In the genomic region with DNA sequence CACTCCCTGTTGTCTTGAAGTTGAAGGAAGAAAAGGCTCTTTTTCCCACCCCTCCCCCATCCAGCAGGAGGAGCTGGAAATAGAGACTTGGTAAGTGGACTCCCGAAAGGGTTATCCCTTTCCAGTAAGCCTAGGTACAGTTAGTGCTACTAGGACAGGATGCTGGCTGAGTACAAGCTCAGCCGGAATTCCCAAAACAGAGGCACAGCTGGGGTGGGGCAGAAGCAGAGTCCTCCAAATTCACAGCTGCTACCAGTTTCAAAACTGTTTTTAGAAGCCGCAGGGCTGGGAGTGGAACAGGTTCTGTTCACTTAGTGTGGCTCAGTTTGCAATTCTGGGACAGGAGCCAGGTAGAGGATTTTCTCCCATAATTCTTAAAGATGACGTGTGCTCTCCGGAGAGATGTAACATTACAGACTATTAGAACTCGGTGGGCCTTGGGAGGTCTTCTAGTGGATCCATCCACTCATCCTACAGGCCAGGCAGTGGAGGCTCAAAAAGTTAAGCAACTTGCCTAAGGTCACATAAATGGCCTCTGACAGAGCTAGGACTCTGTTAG, we compare ENCODE assay signal across 9 cellular contexts. TPM values are rescaled to one million over a fixed set of nuclear protein-coding genes. Genes with fewer than 3 reads are reported as not detected.
DNase-seq lines count a peak whose midpoint lies in the region; ATAC-seq and TF ChIP-seq lines count a peak whose summit lies in the region.
"Had no signal": no experiment of that assay in that cellular context is flagged by ENCODE, and none has a peak within 500 bp of the region (broad histone marks: within the 10 kb centered on the region; RNA-seq: fewer than 3 reads in every experiment).

No MANE protein-coding gene starts in this region.

- peak; percentile 37; the same call in 1 of the 2 replicates for TF ChIP-seq EP300 in Ishikawa (IDR thresholded peaks at IDR 0.05; ENCODE audit: borderline replicate concordance)

- H3K27me3 ChIP-seq in left lung (no peaks in the 10 kb centered on the region), tibial artery (no peaks in the 10 kb centered on the region)
- no peaks in the 10 kb centered on the region for H3K27me3 ChIP-seq in CD8-positive, alpha-beta T cell (ENCODE audit: insufficient read depth, low read length)
- H3K27me3 ChIP-seq: dorsolateral prefrontal cortex had no signal

- DNase-seq in cardiac fibroblast (ENCODE audit: low read depth in 2 of 2), result peak; percentile 89 to 95
- DNase-seq in left lung, result peak in 1 of 2 donors; percentile 59
- DNase-seq in tibial artery, result peak; percentile 47 to 80
- no peak for DNase-seq in NCI-H2029 treated with DMSO at 0.1 percent for 48 hours (lab: John Stamatoyannopoulos, UW)
- DNase-seq in CD8-positive, alpha-beta T cell, result no peak
- no peak for DNase-seq in HUDEP-2 (lab: John Stamatoyannopoulos, UW; ENCODE audit: unreplicated experiment in 76 of 76)
- no peak for DNase-seq in NCI-H2227 (lab: John Stamatoyannopoulos, UW; ENCODE audit: unreplicated experiment)

- intact Hi-C loops in left lung (cut with DNase I), result no loop called here
- intact Hi-C loops in tibial artery (cut with DNase I; ENCODE audit: low total_unique reads), result no loop called here
- intact Hi-C loops in CD8-positive, alpha-beta T cell (cut with DNase I, micrococcal nuclease), result no loop called here

- no peaks in the 10 kb centered on the region for H3K36me3 Mint-ChIP-seq in CD8-positive, alpha-beta T cell

- H3K27me3 Mint-ChIP-seq in CD8-positive, alpha-beta T cell (ENCODE audit: low read depth), result no peaks in the 10 kb centered on the region

- CTCF ChIA-PET in CD8-positive, alpha-beta T cell (lab: Charles Lee), result no interaction called here

- no peaks in the 10 kb centered on the region for H3K36me3 ChIP-seq in left lung
- no peaks in the 10 kb centered on the region for H3K36me3 ChIP-seq in tibial artery
- H3K36me3 ChIP-seq in CD8-positive, alpha-beta T cell (ENCODE audit: insufficient read depth, low read length), result no peaks in the 10 kb centered on the region

- no peak overlapping the region for H3K4me3 Mint-ChIP-seq in CD8-positive, alpha-beta T cell

- no peaks in the 10 kb centered on the region for H3K9me3 ChIP-seq in left lung
- H3K9me3 ChIP-seq in tibial artery, result no peaks in the 10 kb centered on the region
- H3K9me3 ChIP-seq in CD8-positive, alpha-beta T cell (ENCODE audit: low read length), result no peaks in the 10 kb centered on the region

- no peaks in the 10 kb centered on the region for H3K9me3 Mint-ChIP-seq in CD8-positive, alpha-beta T cell

- POLR2A ChIA-PET in CD8-positive, alpha-beta T cell (lab: Charles Lee), result no interaction called here

- ATAC-seq in left lung, result peak; percentile 75
- no peak for ATAC-seq in CD8-positive, alpha-beta T cell

- H3K4me3 ChIP-seq in cardiac fibroblast (replicated peaks in 1 of 2; ENCODE audit: low read depth in 2 of 2, low read length in 2 of 2) (no peak overlapping the region), left lung (no peak overlapping the region), tibial artery (peak overlapping the region in 1 of 2 donors; percentile 8)
- H3K4me3 ChIP-seq in CD8-positive, alpha-beta T cell (ENCODE audit: low read depth, low read length), result no peak overlapping the region
- H3K4me3 ChIP-seq: dorsolateral prefrontal cortex had no signal

- H3K4me1 Mint-ChIP-seq in CD8-positive, alpha-beta T cell (ENCODE audit: low read depth), result no peaks in the 10 kb centered on the region

- TF ChIP-seq RAD21 in Ishikawa (IDR thresholded peaks at IDR 0.05; ENCODE audit: low read depth), result peak; percentile 6; the same call in 1 of the 2 replicates

- TF ChIP-seq CTCF in cardiac fibroblast (IDR thresholded peaks at IDR 0.05; ENCODE audit: low read depth, low read length) (no peak), left lung (IDR thresholded peaks at IDR 0.05) (no peak), tibial artery (IDR thresholded peaks at IDR 0.05) (no peak)
- no peak for TF ChIP-seq CTCF in CD8-positive, alpha-beta T cell (IDR thresholded peaks at IDR 0.05)

- H3K27ac ChIP-seq in left lung (peak overlapping the region; percentile 68 to 69), tibial artery (peak overlapping the region; percentile 52 to 55)
- no peak overlapping the region for H3K27ac ChIP-seq in CD8-positive, alpha-beta T cell (ENCODE audit: low read depth, low read length)

- H3K27ac Mint-ChIP-seq in CD8-positive, alpha-beta T cell, result no peak overlapping the region

- H3K4me1 ChIP-seq in left lung, result peaks cover 8 to 17% of the 10 kb centered on the region in 2 donors
- H3K4me1 ChIP-seq in tibial artery, result peaks cover 0 to 29% (median 17%) of the 10 kb centered on the region in 4 donors
- H3K4me1 ChIP-seq in CD8-positive, alpha-beta T cell (ENCODE audit: insufficient read depth, low read length), result no peaks in the 10 kb centered on the region

TF ChIP-seq in Ishikawa, 13 proteins besides CTCF, POLR2A, EP300 and RAD21:
- TF ChIP-seq, protein P1, sequence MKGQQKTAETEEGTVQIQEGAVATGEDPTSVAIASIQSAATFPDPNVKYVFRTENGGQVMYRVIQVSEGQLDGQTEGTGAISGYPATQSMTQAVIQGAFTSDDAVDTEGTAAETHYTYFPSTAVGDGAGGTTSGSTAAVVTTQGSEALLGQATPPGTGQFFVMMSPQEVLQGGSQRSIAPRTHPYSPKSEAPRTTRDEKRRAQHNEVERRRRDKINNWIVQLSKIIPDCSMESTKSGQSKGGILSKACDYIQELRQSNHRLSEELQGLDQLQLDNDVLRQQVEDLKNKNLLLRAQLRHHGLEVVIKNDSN (IDR thresholded peaks at IDR 0.05), result no peak
- TF ChIP-seq, protein P2, sequence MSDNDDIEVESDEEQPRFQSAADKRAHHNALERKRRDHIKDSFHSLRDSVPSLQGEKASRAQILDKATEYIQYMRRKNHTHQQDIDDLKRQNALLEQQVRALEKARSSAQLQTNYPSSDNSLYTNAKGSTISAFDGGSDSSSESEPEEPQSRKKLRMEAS (IDR thresholded peaks at IDR 0.05), result no peak
- TF ChIP-seq FOXM1 (IDR thresholded peaks at IDR 0.05; ENCODE audit: borderline replicate concordance, low read depth), result peak; percentile 21; the same call in 1 of the 2 replicates
- TF ChIP-seq TEAD4 (IDR thresholded peaks at IDR 0.05), result peak; percentile 51
- TF ChIP-seq CEBPB (IDR thresholded peaks at IDR 0.05), result 0 out of 2 replicates have a peak, but pooled peaks have one; percentile 1
- peak; percentile 86 for TF ChIP-seq NFIC (IDR thresholded peaks at IDR 0.05)
- TF ChIP-seq TCF12 (IDR thresholded peaks at IDR 0.05; ENCODE audit: low read depth), result peak; percentile 73

RNA-seq across cellular contexts. Expression of a gene that starts 19.0 kb away (rescaled TPM):
- total RNA-seq in left lung, result 100 to 1,000 TPM; 238 to 253 TPM
- 100 to 1,000 TPM; 125 to 130 TPM for total RNA-seq in CD8-positive, alpha-beta T cell

Comparison
In these comparisons a context has a peak if more than half of its experiments do, and no peak if none do; other contexts are left out.
1. DNase-seq: peak in cardiac fibroblast (2 of 2) and tibial artery (2 of 2); none in NCI-H2029 treated with DMSO at 0.1 percent for 48 hours (single experiment), CD8-positive, alpha-beta T cell (0 of 7), HUDEP-2 (0 of 76) and NCI-H2227 (single experiment).